In genomic region chr1:202888204-202888506, GRCh38 we compare ENCODE assay signal across 8 cellular contexts. TPM values are rescaled to one million over a fixed set of nuclear protein-coding genes. Genes with fewer than 3 reads are reported as not detected.
DNase-seq lines count a peak whose midpoint lies in the region; ATAC-seq and TF ChIP-seq lines count a peak whose summit lies in the region.

No MANE protein-coding gene starts in this region.

- H3K4me1 ChIP-seq in heart left ventricle (peaks cover 0 to 22% (median 8%) of the 10 kb centered on the region in 12 donors), adrenal gland (replicated peaks in 1 of 2) (peaks cover 5 to 14% of the 10 kb centered on the region in 2 donors), thymus (ENCODE audit: control insufficient read depth, insufficient read depth, low read length) (peaks cover 6% of the 10 kb centered on the region)

- DNase-seq in heart left ventricle (no peak), Right ventricle myocardium inferior (ENCODE audit: missing footprints) (no peak), adrenal gland (no peak), kidney tubule cell (ENCODE audit: low spot score) (peak; percentile 74), inferior parietal cortex (ENCODE audit: extremely low spot score) (no peak), NCI-H146 (lab: John Stamatoyannopoulos, UW) (no peak)

- peak overlapping the region; percentile 72 to 91 (median 80) for H3K4me3 ChIP-seq in heart left ventricle
- H3K4me3 ChIP-seq in adrenal gland = peak overlapping the region; percentile 49 to 82 (median 58)
- peak overlapping the region; percentile 86 for H3K4me3 ChIP-seq in thymus (ENCODE audit: low read length)

- no peaks in the 10 kb centered on the region for H3K9me3 ChIP-seq in heart left ventricle
- no peaks in the 10 kb centered on the region for H3K9me3 ChIP-seq in adrenal gland (replicated peaks in 1 of 3)
- H3K9me3 ChIP-seq in thymus (ENCODE audit: control insufficient read depth) = no peaks in the 10 kb centered on the region

- H3K27me3 ChIP-seq in heart left ventricle = no peaks in the 10 kb centered on the region
- H3K27me3 ChIP-seq in adrenal gland = no peaks in the 10 kb centered on the region
- no peaks in the 10 kb centered on the region for H3K27me3 ChIP-seq in thymus (ENCODE audit: control insufficient read depth, insufficient read depth)

- H3K36me3 ChIP-seq in heart left ventricle (peaks cover 0 to 38% (median 25%) of the 10 kb centered on the region in 9 donors), adrenal gland (replicated peaks in 1 of 2) (peaks cover 0 to 20% of the 10 kb centered on the region in 2 donors), thymus (ENCODE audit: control insufficient read depth, insufficient read depth) (peaks cover 12% of the 10 kb centered on the region)

- TF ChIP-seq CTCF in heart left ventricle (IDR thresholded peaks at IDR 0.05) = no peak
- no peak for TF ChIP-seq CTCF in adrenal gland (IDR thresholded peaks at IDR 0.05)

- TF ChIP-seq POLR2A in heart left ventricle (IDR thresholded peaks at IDR 0.05) (no peak), adrenal gland (IDR thresholded peaks at IDR 0.05) (no peak)

- 3 to 5% (median 4%) methylated on average over 8 to 9 of the region's 9 CpGs for WGBS in heart left ventricle, 4 donors
- 2 to 3% (median 3%) methylated on average over 9 of the region's 9 CpGs for WGBS in adrenal gland, 4 donors
- 2% methylated on average over 9 of the region's 9 CpGs for WGBS in thymus

- no peak for ATAC-seq in heart left ventricle
- ATAC-seq in Right ventricle myocardium inferior = no peak
- ATAC-seq in GM19023 (IDR thresholded peaks at IDR 0.05; ENCODE audit: unreplicated experiment) = no peak

- peak overlapping the region; percentile 75 to 98 (median 94) for H3K27ac ChIP-seq in heart left ventricle
- peak overlapping the region in 4 of 5 donors; percentile 88 to 94 (median 92) for H3K27ac ChIP-seq in adrenal gland
- H3K27ac ChIP-seq in thymus (ENCODE audit: low read depth) = peak overlapping the region; percentile 97

- intact Hi-C loops in heart left ventricle (cut with DNase I) (loop anchor here in 5 of 10 donors (2.0 to 10.0 kb wide), 5 partner anchors 39 to 143 kb away; partner anchors contain the start of genes PCAT6 (in 4 of the 5), KDM5B (in 1 of the 5) and KLHL12 (in 1 of the 5)), Right ventricle myocardium inferior (cut with DNase I) (loop anchor here (2.0 kb wide), 1 partner anchor 77 kb away; the partner anchor contains the start of gene PCAT6), adrenal gland (cut with DNase I) (no loop called here)

RNA-seq across cellular contexts. Expression of gene RABIF, which starts 0.8 kb away (rescaled TPM):
- 1 to 10 TPM; 3.6 to 9.2 (median 5.3) TPM for total RNA-seq in heart left ventricle
- 10 to 100 TPM in 1 of 2 donors, 1 to 10 TPM in 1; 3.8 to 12.1 TPM for polyA plus RNA-seq in heart left ventricle
- 6.1 TPM for total RNA-seq in Right ventricle myocardium inferior
- total RNA-seq in adrenal gland = 10 to 100 TPM in 1 of 8 donors, 1 to 10 TPM in 7; 3.1 to 10.6 (median 6.6) TPM
- 1 to 10 TPM; 3.6 to 10.0 (median 3.8) TPM for polyA plus RNA-seq in adrenal gland
- 9.4 TPM for polyA plus RNA-seq in thymus

RNA-seq across cellular contexts. Expression of gene KLHL12, which starts 38.9 kb away (rescaled TPM):
- 10 to 100 TPM; 16.1 to 30.1 (median 21.5) TPM for total RNA-seq in heart left ventricle
- polyA plus RNA-seq in heart left ventricle = 10 to 100 TPM; 10.4 to 17.2 TPM
- total RNA-seq in Right ventricle myocardium inferior = 19.3 TPM
- total RNA-seq in adrenal gland = 10 to 100 TPM; 21.9 to 40.7 (median 26.7) TPM
- polyA plus RNA-seq in adrenal gland = 10 to 100 TPM; 12.2 to 30.6 (median 14.7) TPM
- 20.6 TPM for polyA plus RNA-seq in thymus
